3 cellular contexts compared by ENCODE assay signal in genomic region chr16:67749436-67750078, GRCh38.
A peak's percentile ranks its signal among the peaks of the same experiment; 100 is the strongest.
TF ChIP-seq lines count a peak whose summit lies in the region.

No MANE protein-coding gene starts in this region.

TF ChIP-seq in GM23338, 12 proteins besides CTCF, POLR2A, EP300 and RAD21:
- TF ChIP-seq NANOG (IDR thresholded peaks at IDR 0.05; ENCODE audit: borderline replicate concordance) = no peak
- no peak for TF ChIP-seq EZH2 (IDR thresholded peaks at IDR 0.05; ENCODE audit: low read depth, unreplicated experiment)
- no peak for TF ChIP-seq JUNB (IDR thresholded peaks at IDR 0.05; ENCODE audit: unreplicated experiment)

TF ChIP-seq in GM12878, 131 proteins besides CTCF, POLR2A, EP300 and RAD21:
- TF ChIP-seq RELA (IDR thresholded peaks at IDR 0.05; ENCODE audit: borderline replicate concordance, partially characterized antibody) (no peak), POU2F2 (IDR thresholded peaks at IDR 0.05; ENCODE audit: borderline replicate concordance, low read depth, low read length) (peak; percentile 69; the same call in 1 of the 3 replicates)
TF ChIP-seq in GM12878: peak in this region for 1.

TF ChIP-seq in HepG2, 621 proteins besides CTCF, POLR2A, EP300 and RAD21:
- 0 out of 2 replicates have a peak, but pooled peaks have one; percentile 11 for TF ChIP-seq ZNF687 (CRISPR knock-in tag; IDR thresholded peaks at IDR 0.05)
- TF ChIP-seq ZNF24 (IDR thresholded peaks at IDR 0.05) = no peak
- no peak for TF ChIP-seq KAT8 (CRISPR knock-in tag; IDR thresholded peaks at IDR 0.05)
- no peak for TF ChIP-seq ZNF333 (CRISPR knock-in tag; IDR thresholded peaks at IDR 0.05; ENCODE audit: borderline replicate concordance)
- TF ChIP-seq ZNF367 (CRISPR knock-in tag; IDR thresholded peaks at IDR 0.05; ENCODE audit: borderline replicate concordance) = no peak
